8 cellular contexts compared by ENCODE assay signal in the genomic region with DNA sequence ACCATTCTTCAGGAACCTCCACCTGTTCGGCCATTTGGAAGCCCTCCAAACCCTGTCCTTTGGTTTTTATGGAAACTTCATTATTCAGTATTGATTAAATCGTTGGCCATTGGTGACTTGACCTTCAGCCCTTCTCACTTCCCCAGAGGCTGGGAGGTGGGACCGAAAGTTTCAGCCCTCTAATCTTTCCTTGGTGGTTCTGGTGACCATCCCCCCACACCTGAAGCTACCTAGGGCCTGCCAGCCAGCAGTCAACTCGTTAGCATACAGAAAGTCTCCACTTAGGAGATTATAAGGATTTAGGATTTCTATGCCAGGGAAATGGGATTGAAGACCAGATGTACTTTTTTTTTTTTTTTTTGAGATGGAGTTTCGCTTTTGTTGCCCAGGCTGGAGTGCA.
"Had no signal": no experiment of that assay in that cellular context is flagged by ENCODE, and none has a peak within 500 bp of the region (broad histone marks: within the 10 kb centered on the region; RNA-seq: fewer than 3 reads in every experiment).

No MANE protein-coding gene starts in this region.

- H3K9me3 ChIP-seq: pancreas, tibial artery had no signal

- FAIRE-seq: pancreas had no signal

- H2AFZ ChIP-seq: hepatocyte had no signal

- H3K4me3 ChIP-seq: hepatocyte, pancreas, tibial artery had no signal

- H3K27ac ChIP-seq: epithelial cell of prostate, hepatocyte, pancreas, tibial artery had no signal

- H3K4me2 ChIP-seq: hepatocyte had no signal

- ATAC-seq: pancreas had no signal

- DNase-seq: activated CD4-positive, CD25-positive, alpha-beta regulatory T cell treated with anti-CD3 and anti-CD28 coated beads, Interleukin-2, amount 50 U/mL, for 72 hours; central memory CD4-positive, alpha-beta T cell; cortex of kidney; effector memory CD4-positive, alpha-beta T cell; pancreas; tibial artery had no signal

- H3K27me3 ChIP-seq: hepatocyte, pancreas, tibial artery had no signal
